ENCODE assay signal across 15 cellular contexts in the genomic region with DNA sequence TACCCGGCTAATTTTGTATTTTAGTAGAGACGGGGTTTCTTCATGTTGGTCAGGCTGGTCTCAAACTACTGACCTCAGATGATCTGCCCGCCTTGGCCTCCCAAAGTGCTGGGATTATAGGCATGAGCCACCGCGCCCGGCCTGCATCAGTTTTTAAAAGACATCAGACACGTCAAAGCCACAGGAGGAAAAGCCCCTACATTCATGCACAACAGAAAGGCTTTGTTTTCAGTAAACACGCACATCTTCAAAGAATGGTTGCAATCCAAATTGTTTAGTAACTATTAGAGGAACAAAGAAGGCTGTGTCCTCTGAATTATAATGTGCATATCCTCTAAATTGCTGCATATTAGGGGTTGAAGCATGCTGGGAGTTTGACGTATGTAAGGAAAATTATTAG.
"Had no signal": no experiment of that assay in that cellular context is flagged by ENCODE, and none has a peak within 500 bp of the region (broad histone marks: within the 10 kb centered on the region; RNA-seq: fewer than 3 reads in every experiment).

No MANE protein-coding gene starts in this region.

- H3K9me3 ChIP-seq: thyroid gland had no signal

- H3K27ac ChIP-seq: ascending aorta, ovary, thyroid gland, vagina, WERI-Rb-1 had no signal

- FAIRE-seq: colon had no signal

- DNase-seq: activated CD4-positive, alpha-beta memory T cell treated with anti-CD3 and anti-CD28 coated beads, Interleukin-2, amount 10 ng/mL, durations not matched to agents 7 days and 5 days; activated CD4-positive, alpha-beta T cell treated with anti-CD3 and anti-CD28 coated beads for 36 hours; activated CD8-positive, alpha-beta memory T cell treated with anti-CD3 and anti-CD28 coated beads, Interleukin-2, amount 50 U/mL, for 4 hours; activated naive CD4-positive, alpha-beta T cell; left colon; ovary; stimulated activated CD4-positive, alpha-beta T cell treated with anti-CD3 and anti-CD28 coated beads, Interleukin-15, amount 100 ng/mL, for 24 hours; stimulated activated CD4-positive, alpha-beta T cell treated with anti-CD3 and anti-CD28 coated beads, Interleukin-4, amount 100 ng/mL, for 24 hours; T-helper 9 cell; thyroid gland; WERI-Rb-1 had no signal

- H3K27me3 ChIP-seq: ascending aorta, ovary, thyroid gland, vagina had no signal

- H3K4me1 ChIP-seq: ascending aorta, thyroid gland, vagina had no signal

- H3K36me3 ChIP-seq: ascending aorta, ovary, thyroid gland, vagina, WERI-Rb-1 had no signal

- H3K4me3 ChIP-seq: ascending aorta, lung, ovary, thyroid gland, vagina had no signal
